19 cellular contexts compared by ENCODE assay signal in the genomic region with DNA sequence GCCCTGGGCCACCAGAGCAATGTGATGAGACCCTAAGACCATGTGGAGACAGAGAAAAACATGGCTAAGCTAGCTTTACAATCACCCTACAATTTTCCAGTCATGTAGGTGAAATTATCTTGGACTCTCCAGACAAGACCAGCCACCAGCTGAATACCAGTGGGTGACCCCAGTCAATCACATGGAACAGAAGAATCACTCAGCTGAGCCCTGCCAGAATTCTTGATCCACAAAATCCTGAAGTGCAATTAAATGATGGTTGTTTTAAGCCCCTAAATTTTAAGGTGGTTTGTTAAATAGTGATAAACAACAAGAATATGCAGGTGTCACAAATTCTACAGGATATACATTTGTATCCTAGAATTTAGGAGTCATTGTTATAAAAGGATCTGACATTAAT.
DNase-seq lines count a peak whose midpoint lies in the region; ATAC-seq and TF ChIP-seq lines count a peak whose summit lies in the region.
"Had no signal": no experiment of that assay in that cellular context is flagged by ENCODE, and none has a peak within 500 bp of the region (broad histone marks: within the 10 kb centered on the region; RNA-seq: fewer than 3 reads in every experiment).

No MANE protein-coding gene starts in this region.

- no peak overlapping the region for H4K8ac ChIP-seq in mesenchymal stem cell (ENCODE audit: low read length)

- no peaks in the 10 kb centered on the region for H3F3A ChIP-seq in GM23338 (replicated peaks; ENCODE audit: low read depth)

- H3K9me2 ChIP-seq in GM23338 (ENCODE audit: insufficient read depth): no peaks in the 10 kb centered on the region

- H3K4me3 Mint-ChIP-seq in GM23338: no peak overlapping the region
- H3K4me3 Mint-ChIP-seq: CD14-positive monocyte; CD4-positive, alpha-beta memory T cell; CD4-positive, CD25-positive, alpha-beta regulatory T cell; CD8-positive, alpha-beta memory T cell had no signal

- H3K9ac ChIP-seq in mesenchymal stem cell (ENCODE audit: low read length): peak overlapping the region; percentile 34
- H3K9ac ChIP-seq: BLaER1 had no signal

- no peak overlapping the region for H3K4me2 ChIP-seq in GM23338
- H3K4me2 ChIP-seq in mesenchymal stem cell (ENCODE audit: low read length, poor library complexity, severe bottlenecking): no peak overlapping the region

- H3K36me3 Mint-ChIP-seq in GM23338 (ENCODE audit: low read depth): no peaks in the 10 kb centered on the region; the same call in 1 of the 3 replicates
- H3K36me3 Mint-ChIP-seq: CD14-positive monocyte; CD4-positive, alpha-beta memory T cell; CD4-positive, CD25-positive, alpha-beta regulatory T cell had no signal

- no peak overlapping the region for H4K91ac ChIP-seq in mesenchymal stem cell (ENCODE audit: low read length)

- H3K9me3 ChIP-seq in HEK293 (ENCODE audit: control insufficient read depth, insufficient read depth, low read depth, low read length) (no peaks in the 10 kb centered on the region), mesenchymal stem cell (ENCODE audit: control insufficient read depth, low read length) (peaks cover 8% of the 10 kb centered on the region)
- H3K9me3 ChIP-seq: BE2C had no signal

- H3K9me3 Mint-ChIP-seq in GM23338: peaks cover under 1% of the 10 kb centered on the region; the same call in 2 of the 3 replicates
- H3K9me3 Mint-ChIP-seq: CD4-positive, CD25-positive, alpha-beta regulatory T cell; CD8-positive, alpha-beta memory T cell had no signal

- H4K20me1 ChIP-seq in GM23338 (replicated peaks; ENCODE audit: insufficient read depth): no peaks in the 10 kb centered on the region
- H4K20me1 ChIP-seq: BLaER1 had no signal

- no peak overlapping the region for H3K23ac ChIP-seq in mesenchymal stem cell (ENCODE audit: low read length in 2 of 2)

- no peaks in the 10 kb centered on the region for H3K79me1 ChIP-seq in mesenchymal stem cell (replicated peaks; ENCODE audit: low read length, poor library complexity, severe bottlenecking)

- H3K36me3 ChIP-seq in GM23338 (ENCODE audit: insufficient read depth) (no peaks in the 10 kb centered on the region), HEK293 (ENCODE audit: control insufficient read depth in 2 of 2, insufficient read depth in 1 of 2, low read length in 2 of 2) (no peaks in the 10 kb centered on the region), mesenchymal stem cell (ENCODE audit: control insufficient read depth in 1 of 2, insufficient read depth in 2 of 2, low read depth in 1 of 2, low read length in 2 of 2) (no peaks in the 10 kb centered on the region)
- H3K36me3 ChIP-seq: BE2C, BLaER1 had no signal

- no peaks in the 10 kb centered on the region for H3K79me2 ChIP-seq in GM23338 (replicated peaks; ENCODE audit: insufficient read depth)

- H3K14ac ChIP-seq in mesenchymal stem cell (ENCODE audit: low read length in 2 of 2): no peak overlapping the region

- no peak overlapping the region for H2BK120ac ChIP-seq in mesenchymal stem cell (ENCODE audit: low read depth, low read length)

- H2BK12ac ChIP-seq in mesenchymal stem cell (ENCODE audit: low read length in 2 of 2): no peak overlapping the region

- no peak overlapping the region for H3K27ac ChIP-seq in GM23338 (ENCODE audit: low read depth)
- H3K27ac ChIP-seq in HEK293 (ENCODE audit: extremely low read depth, low read depth, low read length): no peak overlapping the region
- no peak overlapping the region for H3K27ac ChIP-seq in mesenchymal stem cell (ENCODE audit: low read length, poor library complexity, severe bottlenecking)
- H3K27ac ChIP-seq in caudate nucleus (ENCODE audit: low read depth, low read length): no peak overlapping the region
- H3K27ac ChIP-seq: BLaER1 had no signal

- DNase-seq in GM23338 (ENCODE audit: low spot score): no peak
- DNase-seq in mesenchymal stem cell: no peak
- no peak for DNase-seq in caudate nucleus (lab: John Stamatoyannopoulos, UW)
- no peak for DNase-seq in DMS114 treated with DMSO at 0.1 percent for 48 hours (lab: John Stamatoyannopoulos, UW; ENCODE audit: unreplicated experiment)
- DNase-seq in activated CD4-positive, alpha-beta T cell treated with anti-CD3 and anti-CD28 coated beads, Interleukin-2, amount 50 U/mL, for 48 hours: no peak
- DNase-seq: 8988T; ACHN; BE2C; C1 segment of cervical spinal cord; CD4-positive, alpha-beta memory T cell; CD4-positive, CD25-positive, alpha-beta regulatory T cell; CD8-positive, alpha-beta memory T cell; COR-L47; DMS 273 treated with DMSO at 0.1 percent for 48 hours; DMS79 treated with DMSO at 0.1 percent for 48 hours; GF-D8 had no signal

- no peak overlapping the region for H3K4ac ChIP-seq in mesenchymal stem cell (ENCODE audit: low read depth in 1 of 2, low read length in 2 of 2)

- no peaks in the 10 kb centered on the region for H3K27me3 Mint-ChIP-seq in GM23338 (ENCODE audit: insufficient read depth, low read depth, poor library complexity)
- H3K27me3 Mint-ChIP-seq: CD4-positive, CD25-positive, alpha-beta regulatory T cell had no signal

- H3K4me1 Mint-ChIP-seq in GM23338: peaks cover 6% of the 10 kb centered on the region

- no peak for ATAC-seq in GM23338

- H3K4me3 ChIP-seq in GM23338 (no peak overlapping the region), HEK293 (ENCODE audit: low read depth, low read length) (no peak overlapping the region), mesenchymal stem cell (ENCODE audit: insufficient read depth in 1 of 2, low read depth in 1 of 2, low read length in 2 of 2) (no peak overlapping the region)
- H3K4me3 ChIP-seq: BLaER1 had no signal

- CTCF ChIA-PET in HEK293 (lab: Yijun Ruan, JAX): no interaction called here

- POLR2A ChIA-PET in HEK293 (lab: Yijun Ruan, JAX): no interaction called here

- H2AFZ ChIP-seq in GM23338 (no peak overlapping the region), mesenchymal stem cell (ENCODE audit: low read depth, low read length) (no peak overlapping the region)

- no peaks in the 10 kb centered on the region for H3K4me1 ChIP-seq in GM23338 (ENCODE audit: insufficient read depth)
- no peaks in the 10 kb centered on the region for H3K4me1 ChIP-seq in HEK293 (ENCODE audit: control insufficient read depth, insufficient read depth, low read length)
- peaks cover 14% of the 10 kb centered on the region for H3K4me1 ChIP-seq in mesenchymal stem cell (ENCODE audit: control insufficient read depth, insufficient read depth, low read depth, low read length)

- no peak overlapping the region for H2AK5ac ChIP-seq in mesenchymal stem cell (ENCODE audit: low read length, severe bottlenecking)

- no peak overlapping the region for H2BK5ac ChIP-seq in mesenchymal stem cell (ENCODE audit: low read depth, low read length, poor library complexity, severe bottlenecking)

- no peak for TF ChIP-seq CTCF in GM23338 (conservative IDR thresholded peaks at IDR 0.05; ENCODE audit: low read depth in 2 of 2)
- no peak for TF ChIP-seq CTCF in HEK293 (tag by site-specific recombination; IDR thresholded peaks at IDR 0.05)

- H3K18ac ChIP-seq in mesenchymal stem cell (ENCODE audit: low read depth in 1 of 2, low read length in 2 of 2): no peak overlapping the region

- H2BK15ac ChIP-seq in mesenchymal stem cell (ENCODE audit: low read depth, poor library complexity, severe bottlenecking): no peak overlapping the region

- H3K27ac Mint-ChIP-seq in GM23338: no peak overlapping the region
- H3K27ac Mint-ChIP-seq: CD4-positive, alpha-beta memory T cell; CD4-positive, CD25-positive, alpha-beta regulatory T cell; CD8-positive, alpha-beta memory T cell had no signal

- H3K27me3 ChIP-seq in GM23338 (ENCODE audit: insufficient read depth) (no peaks in the 10 kb centered on the region), mesenchymal stem cell (ENCODE audit: control insufficient read depth in 1 of 2, insufficient read depth in 1 of 2, low read length in 2 of 2) (no peaks in the 10 kb centered on the region)
- H3K27me3 ChIP-seq: BE2C, BLaER1 had no signal

TF ChIP-seq in GM23338, 12 proteins besides CTCF, POLR2A, EP300 and RAD21:
- TF ChIP-seq ZNF331 (CRISPR knock-in tag; IDR thresholded peaks at IDR 0.05; ENCODE audit: low read depth): peak; percentile 86
- TF ChIP-seq CREB1 (CRISPR knock-in tag; IDR thresholded peaks at IDR 0.05; ENCODE audit: low read depth): no peak

TF ChIP-seq in HEK293, 187 proteins besides CTCF, POLR2A, EP300 and RAD21:
- TF ChIP-seq SETDB1 (IDR thresholded peaks at IDR 0.05; ENCODE audit: insufficient read length, low read length): peak; percentile 18
- TF ChIP-seq, protein P1, sequence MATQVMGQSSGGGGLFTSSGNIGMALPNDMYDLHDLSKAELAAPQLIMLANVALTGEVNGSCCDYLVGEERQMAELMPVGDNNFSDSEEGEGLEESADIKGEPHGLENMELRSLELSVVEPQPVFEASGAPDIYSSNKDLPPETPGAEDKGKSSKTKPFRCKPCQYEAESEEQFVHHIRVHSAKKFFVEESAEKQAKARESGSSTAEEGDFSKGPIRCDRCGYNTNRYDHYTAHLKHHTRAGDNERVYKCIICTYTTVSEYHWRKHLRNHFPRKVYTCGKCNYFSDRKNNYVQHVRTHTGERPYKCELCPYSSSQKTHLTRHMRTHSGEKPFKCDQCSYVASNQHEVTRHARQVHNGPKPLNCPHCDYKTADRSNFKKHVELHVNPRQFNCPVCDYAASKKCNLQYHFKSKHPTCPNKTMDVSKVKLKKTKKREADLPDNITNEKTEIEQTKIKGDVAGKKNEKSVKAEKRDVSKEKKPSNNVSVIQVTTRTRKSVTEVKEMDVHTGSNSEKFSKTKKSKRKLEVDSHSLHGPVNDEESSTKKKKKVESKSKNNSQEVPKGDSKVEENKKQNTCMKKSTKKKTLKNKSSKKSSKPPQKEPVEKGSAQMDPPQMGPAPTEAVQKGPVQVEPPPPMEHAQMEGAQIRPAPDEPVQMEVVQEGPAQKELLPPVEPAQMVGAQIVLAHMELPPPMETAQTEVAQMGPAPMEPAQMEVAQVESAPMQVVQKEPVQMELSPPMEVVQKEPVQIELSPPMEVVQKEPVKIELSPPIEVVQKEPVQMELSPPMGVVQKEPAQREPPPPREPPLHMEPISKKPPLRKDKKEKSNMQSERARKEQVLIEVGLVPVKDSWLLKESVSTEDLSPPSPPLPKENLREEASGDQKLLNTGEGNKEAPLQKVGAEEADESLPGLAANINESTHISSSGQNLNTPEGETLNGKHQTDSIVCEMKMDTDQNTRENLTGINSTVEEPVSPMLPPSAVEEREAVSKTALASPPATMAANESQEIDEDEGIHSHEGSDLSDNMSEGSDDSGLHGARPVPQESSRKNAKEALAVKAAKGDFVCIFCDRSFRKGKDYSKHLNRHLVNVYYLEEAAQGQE (tag by site-specific recombination; IDR thresholded peaks at IDR 0.05): no peak
